In genomic region chr2:23376075-23376474, GRCh38 we compare ENCODE assay signal across 13 cellular contexts.
"Had no signal": no experiment of that assay in that cellular context is flagged by ENCODE, and none has a peak within 500 bp of the region (broad histone marks: within the 10 kb centered on the region; RNA-seq: fewer than 3 reads in every experiment).

No MANE protein-coding gene starts in this region.

- DNase-seq: KG1; MG63; NCI-H1092; NCI-H187; NCI-H2081 treated with DMSO at 0.1 percent for 48 hours; NCI-H510A; NCI-H774; NK-92 treated with Interleukin-12 subunit alpha and Interleukin-12 subunit beta, amount 100 ng/mL, for 24 hours; SHP77 had no signal

- H3K9me3 ChIP-seq: MG63, SK-N-SH had no signal

- FAIRE-seq: HTR-8/SVneo had no signal

- H3K9ac ChIP-seq: SK-N-SH had no signal

- H3K4me3 ChIP-seq: MG63 had no signal

- H3K27ac ChIP-seq: HL-60, RWPE1 had no signal

- H3K4me2 ChIP-seq: SK-N-SH had no signal

- H3K36me3 ChIP-seq: MG63 had no signal

- H3K27me3 ChIP-seq: MG63 had no signal
